ENCODE assay signal across 7 cellular contexts in the genomic region with DNA sequence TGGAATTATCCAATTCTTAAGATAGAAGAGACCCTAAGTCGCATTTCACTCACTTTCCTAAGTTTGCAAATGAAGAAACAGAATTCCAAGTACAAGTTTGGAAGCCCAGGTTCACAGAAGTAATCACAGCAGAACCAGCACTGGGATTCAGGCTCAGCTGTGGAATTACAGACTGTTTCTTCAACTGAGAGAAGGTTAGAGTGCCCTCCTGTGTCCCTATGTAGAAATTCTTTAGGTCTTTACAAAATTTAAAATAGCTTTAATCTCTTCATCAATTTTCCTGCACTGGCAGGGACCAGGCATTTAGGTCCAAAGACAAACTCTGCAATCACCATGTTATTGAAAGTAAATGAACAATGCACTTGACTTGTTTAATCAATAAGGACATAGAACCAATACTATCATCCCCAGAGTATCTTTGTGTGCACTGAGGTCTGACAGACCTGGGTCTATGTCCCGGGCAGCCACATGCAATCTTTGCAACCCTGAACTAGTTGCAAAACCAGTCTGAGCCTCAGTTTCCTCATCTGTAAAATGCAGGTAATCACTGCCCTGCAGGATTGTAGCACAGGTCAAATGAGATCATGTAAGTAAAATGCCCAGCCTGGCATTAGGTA. TPM values are rescaled to one million over a fixed set of nuclear protein-coding genes. Genes with fewer than 3 reads are reported as not detected.
DNase-seq lines count a peak whose midpoint lies in the region; ATAC-seq and TF ChIP-seq lines count a peak whose summit lies in the region.

No MANE protein-coding gene starts in this region.

- H3K4me1 Mint-ChIP-seq in T-helper 17 cell = peaks cover 27% of the 10 kb centered on the region

- no peaks in the 10 kb centered on the region for H3K9me3 ChIP-seq in T-helper 17 cell (ENCODE audit: control insufficient read depth, low read length, poor library complexity, severe bottlenecking)
- no peaks in the 10 kb centered on the region for H3K9me3 ChIP-seq in upper lobe of right lung

- intact Hi-C loops in upper lobe of right lung (cut with DNase I) = no loop called here
- intact Hi-C loops in posterior cingulate gyrus (cut with DNase I) = loop anchor here (2.0 kb wide), 1 partner anchor 23 kb away; no protein-coding TSS in a partner anchor

- H3K4me3 ChIP-seq in upper lobe of right lung = no peak overlapping the region

- H3K36me3 Mint-ChIP-seq in T-helper 17 cell (ENCODE audit: low read depth) = peaks cover 2% of the 10 kb centered on the region

- no peaks in the 10 kb centered on the region for H3K27me3 Mint-ChIP-seq in T-helper 17 cell

- H3K36me3 ChIP-seq in upper lobe of right lung = no peaks in the 10 kb centered on the region

- no peaks in the 10 kb centered on the region for H3K27me3 ChIP-seq in upper lobe of right lung

- H3K27ac Mint-ChIP-seq in T-helper 17 cell = no peak overlapping the region

- no peak overlapping the region for H3K27ac ChIP-seq in upper lobe of right lung

- H3K4me3 Mint-ChIP-seq in T-helper 17 cell = no peak overlapping the region

- TF ChIP-seq CTCF in LNCAP (IDR thresholded peaks at IDR 0.05) (peak; percentile 65), upper lobe of right lung (IDR thresholded peaks at IDR 0.05) (peak; percentile 45)

- DNase-seq in GM03348 (ENCODE audit: low spot score) (peak; percentile 62), T-helper 17 cell (no peak), hepatic stellate cell (ENCODE audit: low spot score) (peak; percentile 35), upper lobe of right lung (no peak), posterior cingulate gyrus (no peak), activated T-cell treated with anti-CD3 and anti-CD28 coated beads for 4 hours (no peak)

- ATAC-seq in T-helper 17 cell (peak; percentile 40), upper lobe of right lung (peak; percentile 58)

- H3K4me1 ChIP-seq in upper lobe of right lung = no peaks in the 10 kb centered on the region

RNA-seq across cellular contexts. Expression of gene PLCXD2, which starts 16.9 kb away (rescaled TPM):
- total RNA-seq in T-helper 17 cell (10 to 100 TPM; 11.0 to 19.5 TPM), upper lobe of right lung (12.4 TPM)

Comparison
In these comparisons a context has a peak if more than half of its experiments do, and no peak if none do; other contexts are left out.
1. DNase-seq: peak in GM03348 (single experiment) and hepatic stellate cell (single experiment); none in T-helper 17 cell (0 of 3), upper lobe of right lung (single experiment), posterior cingulate gyrus (0 of 10) and activated T-cell treated with anti-CD3 and anti-CD28 coated beads for 4 hours (single experiment).